In the genomic region with DNA sequence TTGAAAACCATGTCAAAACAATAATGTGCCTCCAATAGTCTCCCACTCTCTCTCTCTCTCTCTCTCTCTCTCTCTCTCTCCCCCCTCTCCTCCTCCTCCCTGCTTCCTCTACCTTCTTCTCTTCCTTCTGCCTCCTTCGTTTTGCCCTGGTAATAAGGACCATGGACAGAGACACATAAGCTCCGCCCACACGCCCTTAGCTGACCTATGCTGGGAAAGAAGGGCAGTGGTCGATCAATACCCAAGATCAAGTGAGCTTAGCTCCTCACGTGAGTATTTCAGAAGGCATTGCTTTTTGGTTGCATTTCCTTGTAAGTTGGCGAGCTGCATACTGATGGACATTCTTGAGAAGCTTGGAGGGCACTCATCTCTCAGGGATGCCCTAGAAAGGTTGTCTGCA, we compare ENCODE assay signal across 17 cellular contexts.
DNase-seq lines count a peak whose midpoint lies in the region; ATAC-seq and TF ChIP-seq lines count a peak whose summit lies in the region.
"Had no signal": no experiment of that assay in that cellular context is flagged by ENCODE, and none has a peak within 500 bp of the region (broad histone marks: within the 10 kb centered on the region; RNA-seq: fewer than 3 reads in every experiment).

No MANE protein-coding gene starts in this region.

- no peaks in the 10 kb centered on the region for H3K36me3 Mint-ChIP-seq in endodermal cell (ENCODE audit: low read depth)
- no peaks in the 10 kb centered on the region for H3K36me3 Mint-ChIP-seq in activated T-helper 2 cell treated with anti-CD3 and anti-CD28 coated beads, Interferon-gamma antibody, Interleukin-2, Interleukin-4, amounts not matched to agents 10 μg/mL and 5 μg/mL and 100 μg/mL, durations not matched to agents 14 hours and 24 hours and 36 hours (ENCODE audit: low read depth)

- H3K27me3 ChIP-seq in endodermal cell (ENCODE audit: control insufficient read depth, insufficient read depth, low read length, poor library complexity, severe bottlenecking): peaks cover 5% of the 10 kb centered on the region
- H3K27me3 ChIP-seq: gastroesophageal sphincter, pancreas, uterus had no signal

- H3K36me3 ChIP-seq in endodermal cell (ENCODE audit: control insufficient read depth, insufficient read depth, low read length): no peaks in the 10 kb centered on the region
- H3K36me3 ChIP-seq: gastroesophageal sphincter, pancreas, uterus had no signal

- no peak overlapping the region for H3K27ac Mint-ChIP-seq in endodermal cell
- no peak overlapping the region for H3K27ac Mint-ChIP-seq in activated T-helper 2 cell treated with anti-CD3 and anti-CD28 coated beads, Interferon-gamma antibody, Interleukin-2, Interleukin-4, amounts not matched to agents 10 μg/mL and 5 μg/mL and 100 μg/mL, durations not matched to agents 14 hours and 24 hours and 36 hours
- H3K27ac Mint-ChIP-seq: activated CD8-positive, alpha-beta T cell treated with anti-CD3 and anti-CD28 coated beads, Interleukin-2, amount 10 ng/mL, durations not matched to agents 7 days and 5 days had no signal

- intact Hi-C loops in activated T-helper 2 cell treated with anti-CD3 and anti-CD28 coated beads, Interferon-gamma antibody, Interleukin-2, Interleukin-4, amounts not matched to agents 10 μg/mL and 5 μg/mL and 100 μg/mL, durations not matched to agents 14 hours and 24 hours and 36 hours (cut with micrococcal nuclease): no loop called here

- no peak overlapping the region for H3K4me3 ChIP-seq in Jurkat, Clone E6-1 (ENCODE audit: low read length)
- no peak overlapping the region for H3K4me3 ChIP-seq in endodermal cell (ENCODE audit: low read length)
- H3K4me3 ChIP-seq: gastroesophageal sphincter, pancreas, uterus had no signal

- ATAC-seq in HG03565 (IDR thresholded peaks at IDR 0.05; ENCODE audit: unreplicated experiment) (no peak), GM19463 (IDR thresholded peaks at IDR 0.05; ENCODE audit: unreplicated experiment) (no peak)
- ATAC-seq: activated CD8-positive, alpha-beta T cell treated with anti-CD3 and anti-CD28 coated beads, Interleukin-2, amount 10 ng/mL, durations not matched to agents 7 days and 5 days; gastroesophageal sphincter; pancreas; PC-3; stimulated activated naive CD8-positive, alpha-beta T cell treated with anti-CD3 and anti-CD28 coated beads, Interleukin-15, Interleukin-2, amounts not matched to agents 100 U/mL and 50 U/mL, for 24 hours had no signal

- H3K27me3 Mint-ChIP-seq in endodermal cell (ENCODE audit: insufficient read depth): peaks cover 13% of the 10 kb centered on the region
- H3K27me3 Mint-ChIP-seq in activated T-helper 2 cell treated with anti-CD3 and anti-CD28 coated beads, Interferon-gamma antibody, Interleukin-2, Interleukin-4, amounts not matched to agents 10 μg/mL and 5 μg/mL and 100 μg/mL, durations not matched to agents 14 hours and 24 hours and 36 hours (ENCODE audit: low read depth): no peaks in the 10 kb centered on the region

- H3K4me3 Mint-ChIP-seq in endodermal cell: no peak overlapping the region
- no peak overlapping the region for H3K4me3 Mint-ChIP-seq in activated T-helper 2 cell treated with anti-CD3 and anti-CD28 coated beads, Interferon-gamma antibody, Interleukin-2, Interleukin-4, amounts not matched to agents 10 μg/mL and 5 μg/mL and 100 μg/mL, durations not matched to agents 14 hours and 24 hours and 36 hours (ENCODE audit: low read depth)
- H3K4me3 Mint-ChIP-seq: activated CD8-positive, alpha-beta T cell treated with anti-CD3 and anti-CD28 coated beads, Interleukin-2, amount 10 ng/mL, durations not matched to agents 7 days and 5 days had no signal

- no peaks in the 10 kb centered on the region for H3K4me1 ChIP-seq in endodermal cell (ENCODE audit: control insufficient read depth, insufficient read depth, low read length)
- H3K4me1 ChIP-seq: gastroesophageal sphincter, pancreas, uterus had no signal

- no peak overlapping the region for H3K9ac ChIP-seq in endodermal cell (ENCODE audit: extremely low read depth, low read length, poor library complexity, severe bottlenecking)

- peaks cover 2% of the 10 kb centered on the region for H3K4me1 Mint-ChIP-seq in endodermal cell
- H3K4me1 Mint-ChIP-seq in activated T-helper 2 cell treated with anti-CD3 and anti-CD28 coated beads, Interferon-gamma antibody, Interleukin-2, Interleukin-4, amounts not matched to agents 10 μg/mL and 5 μg/mL and 100 μg/mL, durations not matched to agents 14 hours and 24 hours and 36 hours (ENCODE audit: low read depth): no peaks in the 10 kb centered on the region

- no peaks in the 10 kb centered on the region for H3K9me3 ChIP-seq in endodermal cell (ENCODE audit: control insufficient read depth, low read length)
- H3K9me3 ChIP-seq: gastroesophageal sphincter, pancreas, uterus had no signal

- no peak for TF ChIP-seq CTCF in endodermal cell (conservative IDR thresholded peaks at IDR 0.05)

- no peaks in the 10 kb centered on the region for H3K9me3 Mint-ChIP-seq in endodermal cell
- H3K9me3 Mint-ChIP-seq in activated T-helper 2 cell treated with anti-CD3 and anti-CD28 coated beads, Interferon-gamma antibody, Interleukin-2, Interleukin-4, amounts not matched to agents 10 μg/mL and 5 μg/mL and 100 μg/mL, durations not matched to agents 14 hours and 24 hours and 36 hours: no peaks in the 10 kb centered on the region

- DNase-seq in CMK (ENCODE audit: low read depth) (peak; percentile 5), endodermal cell (peak; percentile 94), mucosa of gallbladder (ENCODE audit: low spot score) (peak; percentile 17), NCI-H2081 (lab: John Stamatoyannopoulos, UW) (no peak)
- peak; percentile 10 for DNase-seq in Jurkat, Clone E6-1 (ENCODE audit: low read depth, low spot score)
- DNase-seq in activated T-helper 2 cell treated with anti-CD3 and anti-CD28 coated beads, Interferon-gamma antibody, Interleukin-2, Interleukin-4, amounts not matched to agents 10 μg/mL and 5 μg/mL and 100 μg/mL, durations not matched to agents 14 hours and 24 hours and 36 hours (ENCODE audit: low spot score): no peak
- DNase-seq: activated CD8-positive, alpha-beta T cell treated with anti-CD3 and anti-CD28 coated beads, Interleukin-2, amount 10 ng/mL, durations not matched to agents 7 days and 5 days; amniotic stem cell; NCI-H1694 treated with DMSO at 0.1 percent for 48 hours; NCI-H446 treated with DMSO at 0.1 percent for 48 hours; pancreas; PC-3; stimulated activated naive CD8-positive, alpha-beta T cell treated with anti-CD3 and anti-CD28 coated beads, Interleukin-15, Interleukin-2, amounts not matched to agents 100 U/mL and 50 U/mL, for 24 hours; uterus had no signal

- no peak overlapping the region for H3K27ac ChIP-seq in endodermal cell (ENCODE audit: low read depth, low read length)
- H3K27ac ChIP-seq: gastroesophageal sphincter, pancreas, uterus had no signal

- WGBS in endodermal cell (ENCODE audit: insufficient coverage in 1 of 2, insufficient read length in 1 of 2), 2 experiments: 16 to 17% methylated on average over 5 to 6 of the region's 6 CpGs

Comparison
In these comparisons a context has a peak if more than half of its experiments do, and no peak if none do; other contexts are left out.
1. DNase-seq: peak in CMK (single experiment), Jurkat, Clone E6-1 (single experiment), endodermal cell (single experiment) and mucosa of gallbladder (single experiment); none in activated T-helper 2 cell treated with anti-CD3 and anti-CD28 coated beads, Interferon-gamma antibody, Interleukin-2, Interleukin-4, amounts not matched to agents 10 μg/mL and 5 μg/mL and 100 μg/mL, durations not matched to agents 14 hours and 24 hours and 36 hours (single experiment) and NCI-H2081 (0 of 2).